ENCODE assay signal across 19 cellular contexts in genomic region chr2:108570416-108570815, GRCh38. TPM values are rescaled to one million over a fixed set of nuclear protein-coding genes. Genes with fewer than 3 reads are reported as not detected.
DNase-seq lines count a peak whose midpoint lies in the region; ATAC-seq, FAIRE-seq and TF ChIP-seq lines count a peak whose summit lies in the region.
"Had no signal": no experiment of that assay in that cellular context is flagged by ENCODE, and none has a peak within 500 bp of the region (broad histone marks: within the 10 kb centered on the region; RNA-seq: fewer than 3 reads in every experiment).

No MANE protein-coding gene starts in this region.

- H3K4me1 Mint-ChIP-seq in Caco-2 (ENCODE audit: low read depth, unreplicated experiment) = peaks cover 36% of the 10 kb centered on the region
- peaks cover 30% of the 10 kb centered on the region for H3K4me1 Mint-ChIP-seq in activated CD4-positive, alpha-beta memory T cell treated with anti-CD3 and anti-CD28 coated beads for 36 hours (ENCODE audit: low read depth)

- H3K4me3 ChIP-seq in AG04450 (ENCODE audit: low read depth, low read length) = peak overlapping the region; percentile 10; the same call in 1 of the 2 replicates
- no peak overlapping the region for H3K4me3 ChIP-seq in bronchial epithelial cell (ENCODE audit: low read depth, low read length)
- H3K4me3 ChIP-seq in right lobe of liver = no peak overlapping the region
- no peak overlapping the region for H3K4me3 ChIP-seq in Caco-2 (ENCODE audit: low read depth, low read length)

- 79% methylated on average over 7 of the region's 7 CpGs for WGBS in right lobe of liver (ENCODE audit: insufficient coverage, low coverage, low lambda C conversion rate, missing lambda C conversion rate)

- H3K4me3 Mint-ChIP-seq in Caco-2 (ENCODE audit: unreplicated experiment) = no peak overlapping the region
- no peak overlapping the region for H3K4me3 Mint-ChIP-seq in activated CD4-positive, alpha-beta memory T cell treated with anti-CD3 and anti-CD28 coated beads for 36 hours

- intact Hi-C loops in right lobe of liver (cut with DNase I) (no loop called here), Caco-2 (cut with micrococcal nuclease; ENCODE audit: unreplicated experiment) (no loop called here)
- intact Hi-C loops in activated CD4-positive, alpha-beta memory T cell treated with anti-CD3 and anti-CD28 coated beads for 36 hours (cut with micrococcal nuclease) = no loop called here

- ATAC-seq in right lobe of liver = peak; percentile 57 to 91 (median 82)
- no peak for ATAC-seq in HG03039 (IDR thresholded peaks at IDR 0.05; ENCODE audit: unreplicated experiment)
- no peak for ATAC-seq in HG02763 (IDR thresholded peaks at IDR 0.05; ENCODE audit: unreplicated experiment)

- H3K27me3 Mint-ChIP-seq in Caco-2 (ENCODE audit: insufficient read depth, unreplicated experiment) = no peaks in the 10 kb centered on the region
- no peaks in the 10 kb centered on the region for H3K27me3 Mint-ChIP-seq in activated CD4-positive, alpha-beta memory T cell treated with anti-CD3 and anti-CD28 coated beads for 36 hours

- H3K9me3 ChIP-seq in AG04450 (ENCODE audit: control insufficient read depth, insufficient read depth, low read length) (no peaks in the 10 kb centered on the region), right lobe of liver (no peaks in the 10 kb centered on the region), Caco-2 (0 out of 2 replicates have a peak, but pooled peaks cover 4% of the 10 kb centered on the region)
- H3K9me3 ChIP-seq: neutrophil had no signal

- TF ChIP-seq CTCF in AG04450 (IDR thresholded peaks at IDR 0.05; ENCODE audit: low read depth, low read length) = no peak
- no peak for TF ChIP-seq CTCF in bronchial epithelial cell (IDR thresholded peaks at IDR 0.05; ENCODE audit: insufficient read depth, low read length, severe bottlenecking)
- TF ChIP-seq CTCF in right lobe of liver (IDR thresholded peaks at IDR 0.05) = no peak
- no peak for TF ChIP-seq CTCF in Caco-2 (IDR thresholded peaks at IDR 0.05; ENCODE audit: insufficient read depth in 1 of 2, low read depth in 1 of 2, low read length in 1 of 2, severe bottlenecking in 1 of 2, unreplicated experiment in 1 of 2)

- H3K36me3 ChIP-seq in bronchial epithelial cell (ENCODE audit: control insufficient read depth, insufficient read depth, low read length) (no peaks in the 10 kb centered on the region), right lobe of liver (no peaks in the 10 kb centered on the region), Caco-2 (ENCODE audit: control insufficient read depth, insufficient read depth, low read length) (no peaks in the 10 kb centered on the region)
- H3K36me3 ChIP-seq: neutrophil had no signal

- no peak for DNase-seq in AG04450 (ENCODE audit: low read depth, low spot score)
- peak; percentile 36 for DNase-seq in LHCN-M2 (ENCODE audit: low read depth)
- DNase-seq in bronchial epithelial cell (ENCODE audit: low read depth) = peak; percentile 60
- DNase-seq in right lobe of liver = peak in 1 of 3 donors; percentile 45
- DNase-seq in Caco-2 = no peak
- no peak for DNase-seq in activated CD4-positive, alpha-beta memory T cell treated with anti-CD3 and anti-CD28 coated beads for 36 hours
- DNase-seq: activated naive CD4-positive, alpha-beta T cell; AML-193; DND-41; glutamatergic neuron; NCI-H2171 treated with DMSO at 0.1 percent for 48 hours; OCI-M1; stimulated activated CD8-positive, alpha-beta memory T cell treated with anti-CD3 and anti-CD28 coated beads, Interleukin-4, amount 100 ng/mL, for 48 hours; T-helper 2 cell had no signal

- H3K4me1 ChIP-seq in right lobe of liver = peaks cover 0 to 8% (median 3%) of the 10 kb centered on the region in 4 donors
- peaks cover 6% of the 10 kb centered on the region; the same call in 1 of the 2 replicates for H3K4me1 ChIP-seq in Caco-2

- no peak for TF ChIP-seq POLR2A in right lobe of liver (IDR thresholded peaks at IDR 0.05)

- no peaks in the 10 kb centered on the region for H3K9me3 Mint-ChIP-seq in Caco-2 (ENCODE audit: unreplicated experiment)
- no peaks in the 10 kb centered on the region for H3K9me3 Mint-ChIP-seq in activated CD4-positive, alpha-beta memory T cell treated with anti-CD3 and anti-CD28 coated beads for 36 hours

- POLR2A ChIA-PET in AG04450 (lab: Yijun Ruan, JAX) (interaction anchor here (0.5 to 2.2 kb wide), 5 partner anchors 10 to 55 kb away, joined by 4 to 10 read pairs (median 10); no protein-coding TSS in a partner anchor), Caco-2 (lab: Charles Lee) (no interaction called here)
- POLR2A ChIA-PET in activated CD4-positive, alpha-beta memory T cell treated with anti-CD3 and anti-CD28 coated beads for 36 hours (lab: Charles Lee) = no interaction called here

- no peak overlapping the region for H3K27ac Mint-ChIP-seq in Caco-2 (ENCODE audit: unreplicated experiment)
- no peak overlapping the region for H3K27ac Mint-ChIP-seq in activated CD4-positive, alpha-beta memory T cell treated with anti-CD3 and anti-CD28 coated beads for 36 hours

- peak overlapping the region; percentile 75 for H3K27ac ChIP-seq in AG04450 (ENCODE audit: low read depth, low read length)
- H3K27ac ChIP-seq in right lobe of liver = peak overlapping the region in 1 of 3 donors; percentile 37
- H3K27ac ChIP-seq: neutrophil had no signal

- no peaks in the 10 kb centered on the region for H3K27me3 ChIP-seq in AG04450 (ENCODE audit: control insufficient read depth, insufficient read depth, low read length)
- no peaks in the 10 kb centered on the region for H3K27me3 ChIP-seq in bronchial epithelial cell (ENCODE audit: control insufficient read depth, insufficient read depth, low read length)
- H3K27me3 ChIP-seq in right lobe of liver = no peaks in the 10 kb centered on the region
- H3K27me3 ChIP-seq in Caco-2 (replicated peaks; ENCODE audit: control insufficient read depth, insufficient read depth, low read length) = no peaks in the 10 kb centered on the region
- H3K27me3 ChIP-seq: neutrophil had no signal

- H3K36me3 Mint-ChIP-seq in Caco-2 (ENCODE audit: insufficient read depth, unreplicated experiment) = no peaks in the 10 kb centered on the region
- no peaks in the 10 kb centered on the region for H3K36me3 Mint-ChIP-seq in activated CD4-positive, alpha-beta memory T cell treated with anti-CD3 and anti-CD28 coated beads for 36 hours

- CTCF ChIA-PET in AG04450 (lab: Charles Lee) (interaction anchor here (0.7 to 3.7 kb wide), 4 partner anchors 14 to 354 kb away, joined by 3 to 16 read pairs (median 5); no protein-coding TSS in a partner anchor), Caco-2 (lab: Charles Lee) (no interaction called here)
- CTCF ChIA-PET in activated CD4-positive, alpha-beta memory T cell treated with anti-CD3 and anti-CD28 coated beads for 36 hours (lab: Charles Lee) = no interaction called here

- BruUV-seq in Caco-2 (replicated peaks; lab: Mats Ljungman, UMichigan) = no TSS peak

- FAIRE-seq in bronchial epithelial cell (lab: Jason Lieb, UNC) = no peak
- FAIRE-seq: colon, GM18507 had no signal

RNA-seq across cellular contexts. Expression of gene LIMS1, which starts 36.1 kb away (rescaled TPM):
- polyA plus RNA-seq in AG04450 (2011; rRNA removed) = 87.3 and 95.0 TPM in 2 replicates
- polyA minus RNA-seq in AG04450 (2011; rRNA and poly(A)+ RNA removed) = 108 and 116 TPM in 2 replicates
- total RNA-seq in LHCN-M2 (2014; rRNA removed) = 112 and 198 TPM in 2 replicates
- polyA plus RNA-seq in LHCN-M2 (2012) = 72.1 TPM
- 42.1 and 62.1 TPM in 2 replicates for total RNA-seq in bronchial epithelial cell
- total RNA-seq in right lobe of liver = 10 to 100 TPM; 15.7 to 33.0 (median 18.7) TPM
- total RNA-seq in Caco-2 (2022) = 67.2 and 75.2 TPM in 2 replicates
- 100 to 1,000 TPM; 102 to 104 TPM for total RNA-seq in activated CD4-positive, alpha-beta memory T cell treated with anti-CD3 and anti-CD28 coated beads for 36 hours

Comparison
In these comparisons a context has a peak if more than half of its experiments do, and no peak if none do; other contexts are left out.
1. DNase-seq: peak in LHCN-M2 (single experiment) and bronchial epithelial cell (single experiment); none in AG04450 (single experiment), Caco-2 (0 of 2) and activated CD4-positive, alpha-beta memory T cell treated with anti-CD3 and anti-CD28 coated beads for 36 hours (single experiment).
2. ATAC-seq: peak in right lobe of liver (4 of 4); none in HG03039 (single experiment) and HG02763 (single experiment).